Comparison of ENCODE assay signal across 9 cellular contexts in the genomic region with DNA sequence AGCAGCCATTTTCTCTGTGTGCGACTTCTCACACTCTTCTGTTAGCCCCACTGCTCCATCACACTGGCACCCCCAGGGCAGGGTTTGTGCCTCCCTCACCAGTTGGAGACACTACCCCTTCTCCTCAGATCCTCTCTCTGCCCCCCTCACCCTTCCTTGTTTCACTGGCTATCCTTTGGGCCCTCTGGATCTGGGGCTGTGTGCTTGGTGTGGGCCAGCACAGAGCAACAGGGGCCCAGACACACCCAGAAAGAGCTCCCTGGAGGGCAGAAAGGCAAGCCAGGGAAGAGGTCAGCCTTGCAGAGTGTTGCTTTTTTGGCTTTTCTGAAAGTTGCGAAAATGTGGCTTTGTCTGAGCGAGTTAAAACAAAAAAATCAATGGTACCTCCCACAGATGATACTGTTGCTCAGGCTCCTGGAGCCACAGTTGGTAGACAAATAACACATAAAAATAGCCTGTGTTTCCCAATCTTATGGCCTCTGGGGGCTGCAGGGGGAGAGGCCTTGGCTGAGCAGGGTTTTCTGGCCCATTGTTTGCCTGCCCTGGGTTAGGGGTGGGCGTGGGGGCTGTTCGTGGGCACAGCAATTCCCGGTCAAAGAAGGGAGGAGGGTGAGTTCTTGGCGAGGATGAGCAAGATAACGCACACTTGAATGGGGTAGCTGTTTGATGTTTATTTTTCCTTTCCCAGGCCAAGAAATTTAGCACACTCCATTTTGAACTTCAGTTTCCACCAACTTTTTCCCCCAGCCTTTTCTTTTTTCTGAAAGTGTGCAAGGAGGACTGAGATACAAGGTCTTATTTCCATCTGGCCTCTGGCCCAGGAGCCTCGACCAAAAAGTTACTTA.
DNase-seq lines count a peak whose midpoint lies in the region; ATAC-seq and TF ChIP-seq lines count a peak whose summit lies in the region.
"Had no signal": no experiment of that assay in that cellular context is flagged by ENCODE, and none has a peak within 500 bp of the region (broad histone marks: within the 10 kb centered on the region; RNA-seq: fewer than 3 reads in every experiment).

No MANE protein-coding gene starts in this region.

- no peaks in the 10 kb centered on the region for H3K9me3 Mint-ChIP-seq in progenitor cell of endocrine pancreas (ENCODE audit: low read depth)

- H3K27me3 Mint-ChIP-seq in progenitor cell of endocrine pancreas, result no peaks in the 10 kb centered on the region

- H3K4me1 Mint-ChIP-seq in progenitor cell of endocrine pancreas (ENCODE audit: low read depth), result peaks cover 50% of the 10 kb centered on the region

- H3K4me3 ChIP-seq in fibroblast of villous mesenchyme (ENCODE audit: low read depth, low read length), result no peak overlapping the region

- no peak for TF ChIP-seq CTCF in fibroblast of villous mesenchyme (IDR thresholded peaks at IDR 0.05; ENCODE audit: insufficient read depth, low read depth, low read length)
- no peak for TF ChIP-seq CTCF in progenitor cell of endocrine pancreas (IDR thresholded peaks at IDR 0.05; ENCODE audit: unreplicated experiment)

- DNase-seq in AG20443 (ENCODE audit: low spot score) (peak; percentile 65), RPMI7951 (ENCODE audit: low read depth) (peak; percentile 45), fibroblast of villous mesenchyme (ENCODE audit: low read depth) (peak; percentile 70), progenitor cell of endocrine pancreas (ENCODE audit: low spot score, unreplicated experiment) (no peak), GM19238 (ENCODE audit: insufficient read length, low spot score) (no peak), SW 1271 (lab: John Stamatoyannopoulos, UW) (no peak)
- no peak for DNase-seq in effector CD4-positive, alpha-beta T cell
- DNase-seq: BE2C had no signal

- ATAC-seq in HG03039 (IDR thresholded peaks at IDR 0.05; ENCODE audit: unreplicated experiment), result no peak

- H3K27ac Mint-ChIP-seq in progenitor cell of endocrine pancreas, result peak overlapping the region; percentile 91

- H3K4me3 Mint-ChIP-seq in progenitor cell of endocrine pancreas (ENCODE audit: low read depth), result peak overlapping the region; percentile 20

- no peaks in the 10 kb centered on the region for H3K36me3 Mint-ChIP-seq in progenitor cell of endocrine pancreas (ENCODE audit: insufficient read depth)

Comparison
In these comparisons a context has a peak if more than half of its experiments do, and no peak if none do; other contexts are left out.
1. DNase-seq: peak in AG20443 (single experiment), RPMI7951 (single experiment) and fibroblast of villous mesenchyme (single experiment); none in progenitor cell of endocrine pancreas (single experiment), GM19238 (single experiment), effector CD4-positive, alpha-beta T cell (single experiment) and SW 1271 (0 of 2).